Comparison of ENCODE assay signal across 8 cellular contexts in the genomic region with DNA sequence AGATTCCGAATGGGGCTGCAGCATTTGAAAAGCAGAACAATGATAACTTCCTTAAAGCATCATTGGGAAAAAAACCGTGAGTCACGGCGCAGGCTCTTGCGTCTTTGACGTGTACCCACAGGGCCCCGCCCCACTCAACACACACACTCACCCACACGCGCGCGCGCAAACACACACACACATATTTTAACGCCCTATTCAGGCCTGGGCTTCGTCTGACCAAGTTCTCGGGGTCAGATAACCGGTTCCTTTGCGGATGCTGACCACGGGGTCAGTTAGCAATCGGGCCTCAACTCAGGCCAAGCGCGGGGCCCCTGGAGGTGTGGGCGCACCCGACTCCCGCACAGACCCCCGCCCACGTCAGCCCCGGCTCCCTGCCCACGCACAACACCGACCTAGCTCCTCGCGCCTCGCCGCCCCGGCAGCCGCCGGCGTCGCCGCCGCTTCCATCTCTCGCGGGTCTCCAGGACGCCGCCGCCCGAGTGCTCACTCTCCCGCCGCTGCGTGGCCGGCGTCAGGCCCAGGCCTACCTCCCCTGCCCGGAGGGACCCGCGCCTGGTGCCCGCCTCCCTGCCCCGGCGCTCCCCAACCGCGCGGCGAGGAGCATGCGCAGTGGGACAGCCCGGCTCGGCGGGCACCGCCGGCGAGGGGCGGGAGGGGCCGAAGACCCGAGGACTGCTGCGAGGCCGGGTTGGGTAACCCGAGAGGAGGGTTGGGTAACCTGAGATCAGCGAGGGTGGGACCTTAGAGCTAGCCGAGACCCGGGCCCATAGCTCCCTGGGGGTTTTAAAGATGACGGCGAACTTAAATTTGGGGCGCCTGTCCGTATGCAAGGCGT. TPM values are rescaled to one million over a fixed set of nuclear protein-coding genes. Genes with fewer than 3 reads are reported as not detected.
A peak's percentile ranks its signal among the peaks of the same experiment; 100 is the strongest.
DNase-seq lines count a peak whose midpoint lies in the region; ATAC-seq and TF ChIP-seq lines count a peak whose summit lies in the region.

Gene SLC36A4, minus strand, starts transcription at position 609 of the 838 bp plus-strand sequence. Its CDS starts 159 bp downstream, at position 450.

- H3K9ac ChIP-seq in KMS-11 = peak within 1 kb of the TSS; percentile 80

- no peaks in the 10 kb centered on the region for H3K27me3 ChIP-seq in KMS-11 (ENCODE audit: insufficient read depth, low read depth)

- peaks cover 15% of the 10 kb centered on the region for H3K27me3 Mint-ChIP-seq in activated T-helper 2 cell treated with anti-CD3 and anti-CD28 coated beads, Interferon-gamma antibody, Interleukin-2, Interleukin-4, amounts not matched to agents 10 μg/mL and 5 μg/mL and 100 μg/mL, durations not matched to agents 14 hours and 24 hours and 36 hours (ENCODE audit: low read depth)
- peaks cover 12 to 16% of the 10 kb centered on the region in 2 donors for H3K27me3 Mint-ChIP-seq in natural killer cell (ENCODE audit: low read depth in 2 of 2)

- H2AFZ ChIP-seq in KMS-11 (ENCODE audit: low read depth) = peak within 1 kb of the TSS; percentile 66; the same call in 1 of the 2 replicates

- H3K4me3 Mint-ChIP-seq in activated T-helper 2 cell treated with anti-CD3 and anti-CD28 coated beads, Interferon-gamma antibody, Interleukin-2, Interleukin-4, amounts not matched to agents 10 μg/mL and 5 μg/mL and 100 μg/mL, durations not matched to agents 14 hours and 24 hours and 36 hours (ENCODE audit: low read depth) = peak within 1 kb of the TSS; percentile 88
- peak within 1 kb of the TSS; percentile 93 for H3K4me3 Mint-ChIP-seq in natural killer cell

- H3K4me3 ChIP-seq in KMS-11 (IDR thresholded peaks at IDR 0.05; ENCODE audit: insufficient read depth, low read depth, low read length) = no peak within 1 kb of the TSS

- DNase-seq in DMS79 treated with DMSO at 0.1 percent for 48 hours (lab: John Stamatoyannopoulos, UW) (peak; percentile 96), RPMI7951 (ENCODE audit: low read depth) (peak; percentile 95), fibroblast of peridontal ligament (ENCODE audit: extremely low read depth) (peak; percentile 96), natural killer cell (peak; percentile 76)
- DNase-seq in activated T-helper 2 cell treated with anti-CD3 and anti-CD28 coated beads, Interferon-gamma antibody, Interleukin-2, Interleukin-4, amounts not matched to agents 10 μg/mL and 5 μg/mL and 100 μg/mL, durations not matched to agents 14 hours and 24 hours and 36 hours (ENCODE audit: low spot score) = peak; percentile 83
- DNase-seq in stimulated activated naive CD4-positive, alpha-beta T cell (lab: John Stamatoyannopoulos, UW) = peak; percentile 80 to 94 (median 84)

- TF ChIP-seq CTCF in KMS-11 (conservative IDR thresholded peaks at IDR 0.05; ENCODE audit: low read depth, low read length) (no peak), natural killer cell (IDR thresholded peaks at IDR 0.05) (no peak)

- ATAC-seq in GM21786 (IDR thresholded peaks at IDR 0.05; ENCODE audit: unreplicated experiment) = peak; percentile 83
- ATAC-seq in natural killer cell = peak; percentile 88 to 96 (median 88)

- no peaks in the 10 kb centered on the region for H3K4me1 ChIP-seq in KMS-11 (ENCODE audit: low read depth, poor library complexity, severe bottlenecking)

- no peaks in the 10 kb centered on the region for H3K36me3 ChIP-seq in KMS-11 (ENCODE audit: insufficient read depth)

- intact Hi-C loops in activated T-helper 2 cell treated with anti-CD3 and anti-CD28 coated beads, Interferon-gamma antibody, Interleukin-2, Interleukin-4, amounts not matched to agents 10 μg/mL and 5 μg/mL and 100 μg/mL, durations not matched to agents 14 hours and 24 hours and 36 hours (cut with micrococcal nuclease) = loop anchor here (1.0 to 5.0 kb wide), 5 partner anchors 330 to 930 kb away; partner anchors contain the start of genes C11orf54, MED17, PANX1 and SMCO4
- intact Hi-C loops in natural killer cell (cut with micrococcal nuclease) = loop anchor here (5.0 kb wide), 1 partner anchor 1295 kb away; the partner anchor contains the start of genes ANKRD49 and MRE11

- H3K9me3 Mint-ChIP-seq in activated T-helper 2 cell treated with anti-CD3 and anti-CD28 coated beads, Interferon-gamma antibody, Interleukin-2, Interleukin-4, amounts not matched to agents 10 μg/mL and 5 μg/mL and 100 μg/mL, durations not matched to agents 14 hours and 24 hours and 36 hours = no peaks in the 10 kb centered on the region
- no peaks in the 10 kb centered on the region for H3K9me3 Mint-ChIP-seq in natural killer cell

- no peaks in the 10 kb centered on the region for H3K36me3 Mint-ChIP-seq in activated T-helper 2 cell treated with anti-CD3 and anti-CD28 coated beads, Interferon-gamma antibody, Interleukin-2, Interleukin-4, amounts not matched to agents 10 μg/mL and 5 μg/mL and 100 μg/mL, durations not matched to agents 14 hours and 24 hours and 36 hours (ENCODE audit: low read depth)
- no peaks in the 10 kb centered on the region for H3K36me3 Mint-ChIP-seq in natural killer cell

- no peaks in the 10 kb centered on the region for H3K79me2 ChIP-seq in KMS-11 (ENCODE audit: insufficient read depth, low read depth)

- H4K20me1 ChIP-seq in KMS-11 (ENCODE audit: insufficient read depth) = no peaks in the 10 kb centered on the region

- peak within 1 kb of the TSS; percentile 66 for H3K27ac ChIP-seq in KMS-11

- H3K4me2 ChIP-seq in KMS-11 = peak within 1 kb of the TSS; percentile 64

- peaks cover 21% of the 10 kb centered on the region for H3K4me1 Mint-ChIP-seq in activated T-helper 2 cell treated with anti-CD3 and anti-CD28 coated beads, Interferon-gamma antibody, Interleukin-2, Interleukin-4, amounts not matched to agents 10 μg/mL and 5 μg/mL and 100 μg/mL, durations not matched to agents 14 hours and 24 hours and 36 hours (ENCODE audit: low read depth)
- H3K4me1 Mint-ChIP-seq in natural killer cell = peaks cover 8 to 11% of the 10 kb centered on the region in 2 donors

- H3K27ac Mint-ChIP-seq in activated T-helper 2 cell treated with anti-CD3 and anti-CD28 coated beads, Interferon-gamma antibody, Interleukin-2, Interleukin-4, amounts not matched to agents 10 μg/mL and 5 μg/mL and 100 μg/mL, durations not matched to agents 14 hours and 24 hours and 36 hours = peak within 1 kb of the TSS; percentile 92
- H3K27ac Mint-ChIP-seq in natural killer cell = peak within 1 kb of the TSS; percentile 91 to 95

RNA-seq across cellular contexts. Expression of gene SLC36A4, which starts in this region (rescaled TPM):
- total RNA-seq in RPMI7951 (2014; rRNA removed; shearing (Covaris generic)) = 6.7 and 16.7 TPM in 2 replicates
- total RNA-seq in activated T-helper 2 cell treated with anti-CD3 and anti-CD28 coated beads, Interferon-gamma antibody, Interleukin-2, Interleukin-4, amounts not matched to agents 10 μg/mL and 5 μg/mL and 100 μg/mL, durations not matched to agents 14 hours and 24 hours and 36 hours = 18.9 and 19.8 TPM in 2 replicates
- 10 to 100 TPM; 14.2 to 17.0 (median 14.6) TPM for total RNA-seq in natural killer cell
